ENCODE assay signal across 8 cellular contexts in the genomic region with DNA sequence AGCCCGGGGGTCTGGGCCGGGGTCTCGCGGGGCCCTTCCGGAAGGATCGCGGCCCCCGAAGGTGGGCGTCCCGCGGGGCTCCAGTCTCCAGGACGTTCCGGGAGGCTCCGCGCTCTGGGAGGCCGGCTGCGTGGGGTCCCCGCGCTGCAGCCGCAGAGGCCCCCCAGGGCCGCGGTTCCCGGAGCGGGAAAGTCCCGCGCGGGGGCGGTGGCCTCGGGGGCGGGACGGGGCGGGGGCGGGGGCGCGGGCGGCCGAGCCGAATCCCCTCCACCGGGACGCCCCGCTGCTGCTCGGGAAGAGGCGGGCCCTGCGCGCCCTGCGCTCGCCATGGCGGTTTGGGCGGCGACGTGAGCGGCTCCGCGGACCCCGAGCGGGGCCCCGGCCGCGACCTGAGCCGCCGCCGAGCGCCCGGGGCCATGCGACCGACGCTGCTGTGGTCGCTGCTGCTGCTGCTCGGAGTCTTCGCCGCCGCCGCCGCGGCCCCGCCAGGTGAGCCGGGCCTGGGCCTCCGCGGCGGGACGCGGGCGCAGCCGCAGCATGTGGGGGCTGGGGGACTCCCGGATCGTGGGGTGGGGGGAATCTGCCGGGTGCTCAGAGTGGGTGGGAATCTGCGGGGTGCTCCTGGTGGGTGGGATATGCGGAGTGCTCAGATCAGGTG. TPM values are rescaled to one million over a fixed set of nuclear protein-coding genes. Genes with fewer than 3 reads are reported as not detected.
DNase-seq lines count a peak whose midpoint lies in the region; ATAC-seq and TF ChIP-seq lines count a peak whose summit lies in the region.

Gene IFNGR2, plus strand, starts transcription at position 286 of the 658 bp plus-strand sequence. Its CDS starts 131 bp downstream, at position 417.

- H3K4me3 ChIP-seq in breast epithelium = peak within 1 kb of the TSS; percentile 91 to 99 (median 97)
- H3K4me3 ChIP-seq in smooth muscle cell = peak within 1 kb of the TSS; percentile 78

- no peak for TF ChIP-seq POLR2A in breast epithelium (IDR thresholded peaks at IDR 0.05)

- no peaks in the 10 kb centered on the region for H3K9me3 ChIP-seq in ES-I3 (ENCODE audit: control insufficient read depth, insufficient read depth, low read length)
- H3K9me3 ChIP-seq in breast epithelium = no peaks in the 10 kb centered on the region
- H3K9me3 ChIP-seq in smooth muscle cell (replicated peaks; ENCODE audit: low read depth) = no peaks in the 10 kb centered on the region

- H3F3A ChIP-seq in smooth muscle cell (ENCODE audit: low read depth) = peaks cover 19% of the 10 kb centered on the region

- H3K79me2 ChIP-seq in smooth muscle cell (ENCODE audit: low read depth) = peaks cover 48% of the 10 kb centered on the region

- DNase-seq in T-helper 1 cell = peak in 3 of 5 donors; percentile 27 to 49 (median 29)
- DNase-seq in breast epithelium (ENCODE audit: low spot score in 2 of 2) = no peak
- DNase-seq in iPS-NIHi11 (ENCODE audit: low spot score) = peak; percentile 82
- no peak for DNase-seq in smooth muscle cell (lab: John Stamatoyannopoulos, UW; ENCODE audit: unreplicated experiment)
- no peak for DNase-seq in NOMO-1 treated with dmso at 0.1 percent for 144 hours (lab: John Stamatoyannopoulos, UW; ENCODE audit: unreplicated experiment)

- under 1% methylated on average over 35 of the region's 89 CpGs for WGBS in smooth muscle cell (ENCODE audit: low lambda C conversion rate)

- peaks cover 38% of the 10 kb centered on the region for H4K20me1 ChIP-seq in smooth muscle cell (ENCODE audit: low read depth)

- H3K9ac ChIP-seq in ES-I3 (ENCODE audit: low read depth, low read length) (peak within 1 kb of the TSS; percentile 80), smooth muscle cell (ENCODE audit: low read depth) (peak within 1 kb of the TSS; percentile 93)

- no peaks in the 10 kb centered on the region for H3K27me3 ChIP-seq in breast epithelium
- no peaks in the 10 kb centered on the region for H3K27me3 ChIP-seq in smooth muscle cell (ENCODE audit: low read depth)

- no peaks in the 10 kb centered on the region for H3K36me3 ChIP-seq in ES-I3 (ENCODE audit: insufficient read depth, low read length)
- H3K36me3 ChIP-seq in breast epithelium = no peaks in the 10 kb centered on the region
- no peaks in the 10 kb centered on the region for H3K36me3 ChIP-seq in smooth muscle cell (ENCODE audit: low read depth)

- H3K27ac ChIP-seq in breast epithelium (peak within 1 kb of the TSS; percentile 99 to 100), smooth muscle cell (ENCODE audit: low read depth) (peak within 1 kb of the TSS; percentile 95)

- intact Hi-C loops in breast epithelium (cut with DNase I; ENCODE audit: low total_unique reads) = no loop called here

- H3K4me1 ChIP-seq in ES-I3 (ENCODE audit: insufficient read depth, low read length) = peaks cover 5% of the 10 kb centered on the region
- peaks cover 0 to 12% of the 10 kb centered on the region in 2 donors for H3K4me1 ChIP-seq in breast epithelium
- no peaks in the 10 kb centered on the region for H3K4me1 ChIP-seq in smooth muscle cell (ENCODE audit: low read depth)

- H3K4me2 ChIP-seq in smooth muscle cell = peak within 1 kb of the TSS; percentile 93

- ATAC-seq in HG02759 (IDR thresholded peaks at IDR 0.05; ENCODE audit: unreplicated experiment) (peak; percentile 42), GM18517 (IDR thresholded peaks at IDR 0.05; ENCODE audit: unreplicated experiment) (no peak)

- H2AFZ ChIP-seq in smooth muscle cell (ENCODE audit: low read depth) = peak within 1 kb of the TSS; percentile 6

- TF ChIP-seq CTCF in breast epithelium (IDR thresholded peaks at IDR 0.05) = no peak
- TF ChIP-seq CTCF in smooth muscle cell (IDR thresholded peaks at IDR 0.05; ENCODE audit: borderline replicate concordance, insufficient read depth, poor library complexity, severe bottlenecking) = no peak

RNA-seq across cellular contexts. Expression of gene IFNGR2, which starts in this region (rescaled TPM):
- total RNA-seq in breast epithelium (10 to 100 TPM; 61.6 to 76.7 (median 70.8) TPM), smooth muscle cell (117 and 134 TPM in 2 replicates)
- 127 and 132 TPM in 2 replicates for polyA plus RNA-seq in smooth muscle cell

Comparison
In these comparisons a context has a peak if more than half of its experiments do, and no peak if none do; other contexts are left out.
1. DNase-seq: peak in T-helper 1 cell (3 of 5) and iPS-NIHi11 (single experiment); none in breast epithelium (0 of 2), smooth muscle cell (single experiment) and NOMO-1 treated with dmso at 0.1 percent for 144 hours (single experiment).